In the genomic region with DNA sequence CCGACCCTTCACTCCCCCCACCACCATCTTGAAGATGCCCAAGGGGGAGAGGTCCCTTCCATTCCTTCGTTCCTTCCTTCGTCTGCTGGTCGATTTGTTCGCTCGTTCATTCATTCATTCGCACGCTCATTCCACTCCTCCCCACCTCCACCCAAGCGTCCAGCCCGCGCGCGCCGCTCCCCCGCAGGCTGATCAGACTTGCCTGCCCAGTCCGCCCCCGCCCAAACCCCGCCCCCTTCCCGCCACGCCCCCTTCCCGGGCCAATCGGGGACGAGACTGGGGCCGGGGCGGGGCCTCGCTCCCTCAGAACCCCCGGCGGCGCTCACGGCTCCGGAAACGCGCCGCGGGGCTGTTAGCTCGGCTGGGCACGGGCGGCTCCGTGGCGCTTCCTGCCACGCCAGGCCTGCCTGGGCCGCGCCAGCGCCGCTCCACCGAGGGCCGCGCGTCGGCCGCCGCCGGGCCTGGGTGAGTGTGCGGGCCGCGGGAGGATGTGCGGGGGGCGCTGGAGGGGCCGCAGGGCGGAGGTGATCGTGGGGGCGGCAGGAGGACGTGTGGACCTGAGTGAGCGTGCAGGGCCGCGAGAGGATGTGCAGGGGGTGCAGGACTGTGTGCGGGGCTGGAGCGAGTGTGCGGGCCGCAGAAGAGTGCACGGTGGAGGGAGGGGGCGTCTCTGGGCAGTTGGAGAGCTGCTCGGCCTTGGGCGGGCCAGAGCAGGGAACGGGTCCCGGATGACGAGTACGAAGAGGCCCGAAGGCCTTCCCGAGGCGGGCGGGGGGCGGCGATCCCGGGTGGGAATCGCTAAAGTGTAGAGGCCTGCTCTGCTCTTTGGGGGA, we compare ENCODE assay signal across 8 cellular contexts.
DNase-seq lines count a peak whose midpoint lies in the region; ATAC-seq and TF ChIP-seq lines count a peak whose summit lies in the region.

A gene with protein sequence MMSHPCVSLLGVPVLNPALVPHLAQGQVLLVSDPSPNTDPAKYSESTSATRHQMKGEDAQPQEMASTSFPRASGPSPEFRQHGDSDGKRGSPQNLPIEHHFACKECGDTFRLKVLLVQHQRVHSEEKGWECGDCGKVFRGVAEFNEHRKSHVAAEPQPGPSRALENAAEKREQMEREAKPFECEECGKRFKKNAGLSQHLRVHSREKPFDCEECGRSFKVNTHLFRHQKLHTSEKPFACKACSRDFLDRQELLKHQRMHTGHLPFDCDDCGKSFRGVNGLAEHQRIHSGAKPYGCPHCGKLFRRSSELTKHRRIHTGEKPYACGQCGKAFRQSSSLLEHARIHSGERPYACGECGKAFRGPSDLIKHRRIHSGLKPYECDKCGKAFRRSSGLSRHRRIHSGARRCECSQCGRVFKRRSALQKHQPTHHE (plus strand): TSS at position 333 of the 833 bp plus-strand sequence. CDS start 2,527 bp downstream, outside the sequence.

- H3K4me3 ChIP-seq in AG04449 (ENCODE audit: low read depth, low read length), result peak within 1 kb of the TSS; percentile 72

- no peak within 1 kb of the TSS for H3K27ac ChIP-seq in caudate nucleus (ENCODE audit: low read depth, low read length)

- ATAC-seq in GM18861 (IDR thresholded peaks at IDR 0.05; ENCODE audit: unreplicated experiment) (peak; percentile 67), HG03095 (IDR thresholded peaks at IDR 0.05; ENCODE audit: unreplicated experiment) (peak; percentile 70)

- DNase-seq in AG04449 (ENCODE audit: low read depth, low spot score) (peak; percentile 9), NCI-H2196 (lab: John Stamatoyannopoulos, UW; ENCODE audit: unreplicated experiment) (peak; percentile 65), caudate nucleus (lab: John Stamatoyannopoulos, UW) (peak in 59 of 61 donors; percentile 7 to 85 (median 64)), islet precursor cell (peak; percentile 89)
- peak; percentile 72 to 77 (median 74) for DNase-seq in activated CD4-positive, CD25-positive, alpha-beta regulatory T cell (lab: John Stamatoyannopoulos, UW)
- peak; percentile 58 to 68 for DNase-seq in stimulated activated CD4-positive, alpha-beta T cell treated with anti-CD3 and anti-CD28 coated beads, Interleukin-12 subunit alpha, Interleukin-12 subunit beta, amount 100 ng/mL, for 24 hours (ENCODE audit: low read depth in 2 of 2)

- CTCF ChIA-PET in AG04449 (lab: Yijun Ruan, JAX), result no interaction called here

- POLR2A ChIA-PET in AG04449 (lab: Yijun Ruan, JAX), result interaction anchor here (0.7 kb wide), 1 partner anchor 9 kb away, joined by 4 read pairs; no protein-coding TSS in a partner anchor

- TF ChIP-seq CTCF in AG04449 (IDR thresholded peaks at IDR 0.05; ENCODE audit: insufficient read depth, low read length, missing control alignments), result no peak

Comparison
In these comparisons a context has a peak if more than half of its experiments do, and no peak if none do; other contexts are left out.
1. DNase-seq: peak in every context shown above with its lines; median percentile 89 in islet precursor cell; 74 in activated CD4-positive, CD25-positive, alpha-beta regulatory T cell; 65 in NCI-H2196; 64 in caudate nucleus; 63 in stimulated activated CD4-positive, alpha-beta T cell treated with anti-CD3 and anti-CD28 coated beads, Interleukin-12 subunit alpha, Interleukin-12 subunit beta, amount 100 ng/mL, for 24 hours; 9 in AG04449.